ENCODE assay signal across 26 cellular contexts in the genomic region with DNA sequence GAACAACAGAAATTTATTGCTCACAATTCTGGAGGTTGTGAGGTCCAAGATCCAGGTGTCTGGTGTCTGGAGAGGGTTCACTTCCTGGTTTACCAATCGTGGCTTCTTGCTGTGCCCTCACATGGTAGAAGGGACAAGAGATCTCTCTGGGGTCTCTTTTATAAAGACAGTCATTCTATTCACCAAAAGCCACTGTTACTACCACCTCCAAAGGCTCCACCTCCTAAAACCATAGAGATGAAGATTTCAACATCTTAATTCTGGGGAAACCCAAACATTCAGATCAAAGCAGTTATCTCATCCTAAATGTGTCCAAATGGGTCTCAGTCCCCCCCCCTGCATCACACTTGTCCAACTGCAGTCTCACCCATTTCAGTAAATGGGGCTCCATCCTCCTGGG.
"Had no signal": no experiment of that assay in that cellular context is flagged by ENCODE, and none has a peak within 500 bp of the region (broad histone marks: within the 10 kb centered on the region; RNA-seq: fewer than 3 reads in every experiment).

No MANE protein-coding gene starts in this region.

- H3K27ac Mint-ChIP-seq: endodermal cell; memory B cell; nephron progenitor cell; stimulated activated naive B cell treated with anti-CD40 and anti-IgM and Interleukin-4, amounts not matched to agents 10 μg/mL and 1 μg/mL and 100 μg/mL, for 72 hours had no signal

- H3K79me2 ChIP-seq: hepatocyte had no signal

- H3K4me3 Mint-ChIP-seq: endodermal cell; memory B cell; nephron progenitor cell; stimulated activated naive B cell treated with anti-CD40 and anti-IgM and Interleukin-4, amounts not matched to agents 10 μg/mL and 1 μg/mL and 100 μg/mL, for 72 hours had no signal

- H3K4me3 ChIP-seq: dorsolateral prefrontal cortex, gastroesophageal sphincter, heart left ventricle, hepatocyte, lung, prostate gland, skin epidermis, spleen, thoracic aorta, tibial nerve, upper lobe of left lung had no signal

- H3K9me3 ChIP-seq: prostate gland, thoracic aorta had no signal

- DNase-seq: cerebellar nuclear complex; dorsolateral prefrontal cortex; effector CD4-positive, alpha-beta T cell; endodermal cell; foreskin keratinocyte; heart left ventricle; kidney; nephron progenitor cell; nucleus accumbens; right cardiac atrium; spleen; stimulated activated CD4-positive, alpha-beta T cell treated with anti-CD3 and anti-CD28 coated beads, Interleukin-4, amount 100 ng/mL, for 4 hours; stimulated activated naive B cell treated with anti-CD40 and anti-IgM and Interleukin-4, amounts not matched to agents 10 μg/mL and 1 μg/mL and 100 μg/mL, for 72 hours; substantia nigra had no signal

- ATAC-seq: esophagus mucosa; foreskin keratinocyte; gastroesophageal sphincter; heart left ventricle; left lobe of liver; right cardiac atrium; stimulated activated naive B cell treated with anti-CD40 and anti-IgM and Interleukin-4, amounts not matched to agents 10 μg/mL and 1 μg/mL and 100 μg/mL, for 72 hours had no signal

- H3K4me1 ChIP-seq: foreskin keratinocyte, gastroesophageal sphincter, heart left ventricle, prostate gland, tibial nerve, upper lobe of left lung had no signal

- H2AFZ ChIP-seq: hepatocyte had no signal

- H3K27ac ChIP-seq: dorsolateral prefrontal cortex, epithelial cell of prostate, foreskin keratinocyte, gastroesophageal sphincter, heart left ventricle, hepatocyte, prostate gland, skin epidermis, spleen, thoracic aorta, tibial nerve, upper lobe of left lung had no signal

- H3K4me2 ChIP-seq: hepatocyte had no signal

- H3K36me3 ChIP-seq: gastroesophageal sphincter, heart left ventricle, prostate gland, spleen, thoracic aorta, tibial nerve, upper lobe of left lung had no signal

- H3K36me3 Mint-ChIP-seq: memory B cell; stimulated activated naive B cell treated with anti-CD40 and anti-IgM and Interleukin-4, amounts not matched to agents 10 μg/mL and 1 μg/mL and 100 μg/mL, for 72 hours had no signal

- H3K27me3 ChIP-seq: hepatocyte, tibial nerve, upper lobe of left lung had no signal

- H3K4me1 Mint-ChIP-seq: endodermal cell, memory B cell had no signal
